Comparison of ENCODE assay signal across 11 cellular contexts in the genomic region with DNA sequence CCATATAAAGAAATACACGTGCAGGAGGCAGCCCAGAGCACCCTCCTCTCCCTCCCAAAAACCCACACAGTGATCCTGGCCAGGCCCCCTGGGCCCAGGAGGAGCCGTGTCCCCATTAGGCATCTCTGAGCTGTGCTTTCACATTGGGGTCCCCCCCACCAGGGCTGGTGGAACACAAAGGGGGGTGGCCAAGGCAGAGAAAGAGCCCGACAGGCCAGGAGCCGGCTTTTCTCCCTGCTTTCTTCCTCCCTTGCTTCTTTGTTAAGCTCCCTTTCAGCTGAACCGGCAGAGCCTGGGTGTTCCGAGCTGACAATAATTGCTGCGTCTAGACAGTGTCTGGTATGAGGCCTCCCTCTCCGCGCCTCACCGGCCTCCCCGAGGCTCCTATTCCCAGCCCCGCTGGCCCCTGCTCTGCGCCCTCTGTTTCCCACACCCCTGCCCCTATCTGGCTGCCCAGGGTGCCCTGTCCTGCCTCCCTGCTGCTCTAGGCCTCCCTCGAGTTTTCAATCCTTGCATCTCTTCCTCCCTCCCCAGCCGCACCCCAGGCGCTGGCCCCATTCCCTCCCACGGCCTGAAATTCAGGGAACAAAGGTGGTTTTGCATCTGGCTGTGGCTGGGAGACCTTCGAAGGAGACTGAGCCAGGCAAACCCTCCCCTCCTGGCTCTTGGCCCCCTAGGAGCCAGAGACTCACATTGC.
DNase-seq lines count a peak whose midpoint lies in the region; ATAC-seq and TF ChIP-seq lines count a peak whose summit lies in the region.
"Had no signal": no experiment of that assay in that cellular context is flagged by ENCODE, and none has a peak within 500 bp of the region (broad histone marks: within the 10 kb centered on the region; RNA-seq: fewer than 3 reads in every experiment).

No MANE protein-coding gene starts in this region.

- TF ChIP-seq CTCF in mesothelial cell of epicardium (IDR thresholded peaks at IDR 0.05; ENCODE audit: unreplicated experiment) (no peak), tibial nerve (IDR thresholded peaks at IDR 0.05) (peak in 1 of 5 experiments; percentile 7)

- no peaks in the 10 kb centered on the region for H3K27me3 Mint-ChIP-seq in mesothelial cell of epicardium (ENCODE audit: low read depth)
- H3K27me3 Mint-ChIP-seq: activated CD8-positive, alpha-beta T cell treated with anti-CD3 and anti-CD28 coated beads for 36 hours had no signal

- H3K9me3 Mint-ChIP-seq in mesothelial cell of epicardium: no peaks in the 10 kb centered on the region
- H3K9me3 Mint-ChIP-seq: activated CD8-positive, alpha-beta T cell treated with anti-CD3 and anti-CD28 coated beads for 36 hours; IgD-negative memory B cell had no signal

- H3K27ac ChIP-seq in cingulate gyrus (ENCODE audit: low read depth, low read length): peak overlapping the region; percentile 79
- peak overlapping the region; percentile 21 to 98 (median 94) for H3K27ac ChIP-seq in tibial nerve

- DNase-seq in NCI-H1417 (lab: John Stamatoyannopoulos, UW) (peak in 2 of 3 experiments; percentile 55 to 68), NCI-H1417 treated with DMSO at 0.1 percent for 48 hours (lab: John Stamatoyannopoulos, UW) (no peak), mesothelial cell of epicardium (ENCODE audit: low spot score in 2 of 2, unreplicated experiment in 2 of 2) (no peak), tibial nerve (ENCODE audit: low spot score in 2 of 2) (no peak), hepatic stellate cell (ENCODE audit: low spot score) (no peak), cerebellar nuclear complex (lab: John Stamatoyannopoulos, UW) (no peak)
- DNase-seq: activated CD8-positive, alpha-beta T cell treated with anti-CD3 and anti-CD28 coated beads for 36 hours; mucosa of descending colon had no signal

- TF ChIP-seq POLR2A in tibial nerve (IDR thresholded peaks at IDR 0.05): no peak

- H3K27ac Mint-ChIP-seq in mesothelial cell of epicardium: peak overlapping the region; percentile 89
- H3K27ac Mint-ChIP-seq: activated CD8-positive, alpha-beta T cell treated with anti-CD3 and anti-CD28 coated beads for 36 hours; IgD-negative memory B cell had no signal

- peak overlapping the region; percentile 18 for H3K4me3 Mint-ChIP-seq in mesothelial cell of epicardium
- H3K4me3 Mint-ChIP-seq: activated CD8-positive, alpha-beta T cell treated with anti-CD3 and anti-CD28 coated beads for 36 hours; IgD-negative memory B cell had no signal

- peaks cover 48% of the 10 kb centered on the region for H3K4me1 Mint-ChIP-seq in mesothelial cell of epicardium

- WGBS in tibial nerve, 2 donors: 19 to 31% methylated on average over 18 of the region's 18 CpGs

- TF ChIP-seq EP300 in tibial nerve (IDR thresholded peaks at IDR 0.05): no peak

- ATAC-seq in HG02759 (IDR thresholded peaks at IDR 0.05; ENCODE audit: unreplicated experiment): no peak
- ATAC-seq: activated CD8-positive, alpha-beta T cell treated with anti-CD3 and anti-CD28 coated beads for 36 hours; mucosa of descending colon had no signal

- no peaks in the 10 kb centered on the region for H3K27me3 ChIP-seq in tibial nerve

- H3K4me3 ChIP-seq in tibial nerve: no peak overlapping the region
- H3K4me3 ChIP-seq: mucosa of descending colon had no signal

- H3K36me3 ChIP-seq in tibial nerve: peaks cover 0 to 19% (median 0%) of the 10 kb centered on the region in 3 donors

- H3K9me3 ChIP-seq in tibial nerve: no peaks in the 10 kb centered on the region
- H3K9me3 ChIP-seq: mucosa of descending colon had no signal

- peaks cover 0 to 71% (median 34%) of the 10 kb centered on the region in 4 donors for H3K4me1 ChIP-seq in tibial nerve

- H3K36me3 Mint-ChIP-seq in mesothelial cell of epicardium: peaks cover 13% of the 10 kb centered on the region

Comparison
In these comparisons a context has a peak if more than half of its experiments do, and no peak if none do; other contexts are left out.
1. DNase-seq: peak in NCI-H1417 (2 of 3); none in NCI-H1417 treated with DMSO at 0.1 percent for 48 hours (single experiment), mesothelial cell of epicardium (0 of 2), tibial nerve (0 of 2), hepatic stellate cell (single experiment) and cerebellar nuclear complex (0 of 2).